In the genomic region with DNA sequence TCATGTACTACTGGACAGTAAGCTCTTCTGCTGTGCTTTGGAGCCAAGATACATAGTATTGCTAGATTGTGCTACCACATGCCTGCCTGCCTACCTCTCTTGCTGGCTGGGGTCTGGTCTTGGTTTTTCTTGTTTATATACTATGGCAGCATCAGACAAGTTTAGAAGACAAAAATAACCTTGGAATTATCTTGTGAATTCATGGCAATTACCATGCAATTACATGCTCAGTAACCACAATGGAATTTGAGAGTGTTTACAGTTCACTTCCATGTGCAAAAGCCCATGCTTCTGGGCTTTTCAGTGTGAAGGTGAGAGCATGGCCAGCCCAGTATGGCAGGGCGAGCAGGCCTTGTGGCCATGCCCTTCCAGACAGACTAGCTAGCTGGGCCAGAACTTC, we compare ENCODE assay signal across 23 cellular contexts. TPM values are rescaled to one million over a fixed set of nuclear protein-coding genes. Genes with fewer than 3 reads are reported as not detected.
DNase-seq lines count a peak whose midpoint lies in the region; ATAC-seq and TF ChIP-seq lines count a peak whose summit lies in the region.
"Had no signal": no experiment of that assay in that cellular context is flagged by ENCODE, and none has a peak within 500 bp of the region (broad histone marks: within the 10 kb centered on the region; RNA-seq: fewer than 3 reads in every experiment).

No MANE protein-coding gene starts in this region.

- H3K9me3 ChIP-seq in left lung: no peaks in the 10 kb centered on the region
- no peaks in the 10 kb centered on the region for H3K9me3 ChIP-seq in heart right ventricle
- H3K9me3 ChIP-seq: colonic mucosa, prostate gland had no signal

- no peaks in the 10 kb centered on the region for H3K36me3 ChIP-seq in left lung
- H3K36me3 ChIP-seq in heart right ventricle: no peaks in the 10 kb centered on the region
- H3K36me3 ChIP-seq: brain microvascular endothelial cell, colonic mucosa, neural progenitor cell, prostate gland had no signal

- intact Hi-C loops in left lung (cut with DNase I) (no loop called here), heart right ventricle (cut with DNase I) (no loop called here)

- H3K27ac ChIP-seq in left lung (no peak overlapping the region), heart right ventricle (no peak overlapping the region)
- H3K27ac ChIP-seq: brain microvascular endothelial cell, colonic mucosa, neural progenitor cell, prostate gland had no signal

- 100% methylated on average over 1 of the region's 1 CpG for whole genome bisulfite sequencing in heart right ventricle, 2 donors

- H3K27me3 ChIP-seq in left lung (no peaks in the 10 kb centered on the region), heart right ventricle (no peaks in the 10 kb centered on the region)
- H3K27me3 ChIP-seq: brain microvascular endothelial cell, colonic mucosa, neural progenitor cell had no signal

- H3K4me1 ChIP-seq in left lung: no peaks in the 10 kb centered on the region
- peaks cover 0 to 3% (median 0%) of the 10 kb centered on the region in 9 donors for H3K4me1 ChIP-seq in heart right ventricle
- H3K4me1 ChIP-seq: colonic mucosa, neural progenitor cell, prostate gland had no signal

- H3K4me3 ChIP-seq in choroid plexus epithelial cell (ENCODE audit: low read depth, low read length) (no peak overlapping the region), left lung (no peak overlapping the region), heart right ventricle (no peak overlapping the region)
- H3K4me3 ChIP-seq: colonic mucosa, GM12878, neural progenitor cell, prostate gland had no signal

- TF ChIP-seq CTCF in choroid plexus epithelial cell (conservative IDR thresholded peaks at IDR 0.05; ENCODE audit: low read depth, low read length): no peak
- no peak for TF ChIP-seq CTCF in left lung (IDR thresholded peaks at IDR 0.05)
- TF ChIP-seq CTCF in heart right ventricle (IDR thresholded peaks at IDR 0.05): no peak

- peak; percentile 57 for ATAC-seq in left lung
- ATAC-seq in heart right ventricle: no peak
- ATAC-seq: activated T-helper 17 cell treated with anti-CD3 and anti-CD28 coated beads, Interleukin-2, amount 50 U/mL, for 72 hours; CD8-positive, alpha-beta T cell; GM12878; stimulated activated effector memory CD8-positive, alpha-beta T cell treated with anti-CD3 and anti-CD28 coated beads, Interleukin-12 subunit alpha, Interleukin-12 subunit beta, amount 100 ng/mL, for 72 hours had no signal

- DNase-seq in EL (peak; percentile 30), M059J (ENCODE audit: low read depth) (peak; percentile 61), choroid plexus epithelial cell (ENCODE audit: low read depth) (peak; percentile 36), left lung (no peak), heart right ventricle (no peak), DMS79 treated with DMSO at 0.1 percent for 48 hours (lab: John Stamatoyannopoulos, UW) (no peak), NCI-H2081 (lab: John Stamatoyannopoulos, UW) (no peak)
- DNase-seq: activated CD4-positive, alpha-beta T cell treated with anti-CD3 and anti-CD28 coated beads for 48 hours; brain microvascular endothelial cell; CD8-positive, alpha-beta T cell; colonic mucosa; DMS153; hypothalamus; Kasumi-1; NCI-H1092; NCI-H1930; Right ventricle myocardium superior; T-helper 1 cell had no signal

RNA-seq across cellular contexts. Expression of a gene that starts 48.0 kb away (rescaled TPM):
- total RNA-seq in M059J (2014; rRNA removed; shearing (Covaris generic)): 2.9 and 4.1 TPM in 2 replicates
- 1 to 10 TPM; 5.8 to 6.9 TPM for total RNA-seq in left lung
- 10 to 100 TPM in 7 of 10 donors, 1 to 10 TPM in 3; 6.9 to 15.0 (median 11.9) TPM for total RNA-seq in heart right ventricle
- polyA plus RNA-seq in heart right ventricle: 1 to 10 TPM; 2.7 to 5.3 TPM

Comparison
In these comparisons a context has a peak if more than half of its experiments do, and no peak if none do; other contexts are left out.
1. DNase-seq: peak in EL (single experiment), M059J (single experiment) and choroid plexus epithelial cell (single experiment); none in left lung (0 of 2), heart right ventricle (0 of 2), DMS79 treated with DMSO at 0.1 percent for 48 hours (single experiment) and NCI-H2081 (0 of 2).